In the genomic region with DNA sequence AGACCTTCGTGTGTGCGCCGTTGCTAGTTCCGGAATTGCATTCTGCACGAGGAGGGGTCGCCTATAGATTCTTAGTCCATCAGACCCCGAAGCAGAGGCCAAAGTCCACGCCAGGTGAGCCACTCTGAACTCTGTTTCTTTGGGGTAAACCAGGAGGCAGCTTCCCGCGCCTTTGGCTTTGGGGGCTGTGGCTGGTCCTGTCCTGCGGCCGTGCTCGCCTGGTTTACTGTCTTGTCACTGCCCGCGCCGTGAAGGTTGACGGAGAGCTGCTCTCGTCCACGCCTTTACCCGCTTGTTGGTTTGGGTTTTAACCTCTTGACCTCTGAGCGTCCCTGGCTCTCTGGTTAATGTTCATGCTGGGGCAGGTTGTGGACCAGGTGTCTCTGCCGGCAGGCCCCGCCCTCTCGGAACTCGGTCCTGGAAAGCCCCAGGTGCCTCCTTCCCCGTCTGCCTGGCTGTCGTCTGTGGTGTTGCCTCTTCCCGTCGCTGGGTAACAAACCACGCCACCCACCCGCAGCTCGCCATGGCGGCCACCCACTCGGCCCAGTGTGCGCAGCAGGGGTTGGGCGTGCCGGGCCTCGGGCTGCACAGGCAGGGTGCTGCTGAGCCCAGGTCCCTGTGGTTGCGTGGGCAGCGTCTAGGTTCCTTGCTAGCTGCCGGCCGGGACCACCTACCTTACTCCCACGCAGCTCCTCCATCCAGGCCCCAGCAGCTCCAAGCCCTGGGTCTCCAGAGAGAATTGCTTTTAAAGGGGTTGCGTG, we compare ENCODE assay signal across 29 cellular contexts. TPM values are rescaled to one million over a fixed set of nuclear protein-coding genes. Genes with fewer than 3 reads are reported as not detected.
"Had no signal": no experiment of that assay in that cellular context is flagged by ENCODE, and none has a peak within 500 bp of the region (broad histone marks: within the 10 kb centered on the region; RNA-seq: fewer than 3 reads in every experiment).

No MANE protein-coding gene starts in this region.

- H3K4me1 Mint-ChIP-seq: nephron; neural crest cell; stimulated activated naive B cell treated with anti-CD40 and anti-IgM and Interleukin-4, amounts not matched to agents 10 μg/mL and 1 μg/mL and 100 μg/mL, for 72 hours had no signal

- H3K4me3 Mint-ChIP-seq: immature natural killer cell; naive thymus-derived CD8-positive, alpha-beta T cell; nephron; neural crest cell; stimulated activated naive B cell treated with anti-CD40 and anti-IgM and Interleukin-4, amounts not matched to agents 10 μg/mL and 1 μg/mL and 100 μg/mL, for 72 hours; type B pancreatic cell had no signal

- DNase-seq: immature natural killer cell; kidney; left colon; lower lobe of right lung; mammary epithelial cell; mesenchymal stem cell; naive thymus-derived CD8-positive, alpha-beta T cell; occipital lobe; ovary; stimulated activated CD4-positive, alpha-beta T cell treated with anti-CD3 and anti-CD28 coated beads, Interleukin-12 subunit alpha, Interleukin-12 subunit beta, amount 100 ng/mL, for 4 hours; stimulated activated CD4-positive, alpha-beta T cell treated with anti-CD3 and anti-CD28 coated beads, Interleukin-15, amount 100 ng/mL, for 24 hours; stimulated activated CD4-positive, alpha-beta T cell treated with anti-CD3 and anti-CD28 coated beads, Interleukin-2, amount 100 ng/mL, for 24 hours; stimulated activated CD4-positive, alpha-beta T cell treated with anti-CD3 and anti-CD28 coated beads, Interleukin-4, amount 100 ng/mL, for 1 hour; stimulated activated naive B cell treated with anti-CD40 and anti-IgM and Interleukin-4, amounts not matched to agents 10 μg/mL and 1 μg/mL and 100 μg/mL, for 72 hours; stimulated activated naive CD8-positive, alpha-beta T cell treated with anti-CD3 and anti-CD28 coated beads, Interleukin-15, Interleukin-2, amounts not matched to agents 100 U/mL and 50 U/mL, for 24 hours; tibial artery; uterus had no signal

- H3K9me3 ChIP-seq: left lung, lower lobe of right lung, neutrophil, ovary, right atrium auricular region, right lobe of liver, suprapubic skin, thoracic aorta, tibial artery, uterus had no signal

- H3K4me3 ChIP-seq: left lung, lower lobe of right lung, ovary, right atrium auricular region, right lobe of liver, skin epidermis, suprapubic skin, thoracic aorta, tibial artery, uterus had no signal

- H3K27me3 ChIP-seq: left lung, neutrophil, ovary, right atrium auricular region, right lobe of liver, suprapubic skin, tibial artery, uterus had no signal

- H3K9me3 Mint-ChIP-seq: immature natural killer cell; naive thymus-derived CD8-positive, alpha-beta T cell; nephron; neural crest cell; stimulated activated naive B cell treated with anti-CD40 and anti-IgM and Interleukin-4, amounts not matched to agents 10 μg/mL and 1 μg/mL and 100 μg/mL, for 72 hours; type B pancreatic cell had no signal

- H3K27me3 Mint-ChIP-seq: naive thymus-derived CD8-positive, alpha-beta T cell; progenitor cell of endocrine pancreas; stimulated activated naive B cell treated with anti-CD40 and anti-IgM and Interleukin-4, amounts not matched to agents 10 μg/mL and 1 μg/mL and 100 μg/mL, for 72 hours; type B pancreatic cell had no signal

- H3K4me1 ChIP-seq: left lung, lower lobe of right lung, right atrium auricular region, right lobe of liver, suprapubic skin, tibial artery, uterus had no signal

- ATAC-seq: left colon; left lung; naive thymus-derived CD8-positive, alpha-beta T cell; right lobe of liver; stimulated activated naive B cell treated with anti-CD40 and anti-IgM and Interleukin-4, amounts not matched to agents 10 μg/mL and 1 μg/mL and 100 μg/mL, for 72 hours had no signal

- H3K27ac ChIP-seq: left lung, lower lobe of right lung, neutrophil, ovary, right atrium auricular region, right lobe of liver, skin epidermis, suprapubic skin, thoracic aorta, tibial artery, uterus had no signal

- H3K27ac Mint-ChIP-seq: immature natural killer cell, nephron, progenitor cell of endocrine pancreas, type B pancreatic cell had no signal

- H3K36me3 ChIP-seq: ovary, uterus had no signal

RNA-seq across cellular contexts. Expression of gene CACNA1B, which starts 44.6 kb away (rescaled TPM):
- total RNA-seq: naive thymus-derived CD8-positive, alpha-beta T cell; right lobe of liver; subcutaneous adipose tissue had no signal
